ENCODE assay signal across 21 cellular contexts in the genomic region with DNA sequence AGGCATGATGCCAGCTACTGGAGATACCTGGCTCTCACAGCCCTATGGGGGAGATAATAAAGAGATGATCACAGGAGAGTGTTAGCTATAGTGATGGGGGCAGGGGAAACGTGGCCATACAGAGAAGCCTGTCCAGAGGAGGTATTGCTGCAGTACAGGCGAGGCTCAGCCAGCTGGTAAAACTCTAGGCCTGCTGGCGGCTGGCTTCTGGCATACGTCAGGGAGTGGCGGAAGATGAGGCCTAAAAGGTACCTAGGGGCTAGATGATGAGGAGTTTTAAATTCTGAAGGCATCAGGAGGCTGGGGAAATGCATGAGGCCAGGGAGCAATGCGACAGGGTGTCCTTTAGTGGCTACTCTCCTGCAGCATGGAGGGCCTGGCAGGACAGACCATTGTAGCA.
"Had no signal": no experiment of that assay in that cellular context is flagged by ENCODE, and none has a peak within 500 bp of the region (broad histone marks: within the 10 kb centered on the region; RNA-seq: fewer than 3 reads in every experiment).

No MANE protein-coding gene starts in this region.

- H3K4me1 Mint-ChIP-seq: memory B cell; stimulated activated memory B cell treated with anti-CD40 and anti-IgM and Interleukin-4, amounts not matched to agents 10 μg/mL and 1 μg/mL and 100 μg/mL, for 72 hours had no signal

- H3K36me3 ChIP-seq: thoracic aorta, transverse colon had no signal

- H3K27me3 Mint-ChIP-seq: memory B cell; natural killer cell treated with Interleukin-12 subunit alpha and Interleukin-12 subunit beta and Interleukin-15 and Interleukin-18, amount 100 ng/mL, for 72 hours; stimulated activated memory B cell treated with anti-CD40 and anti-IgM and Interleukin-4, amounts not matched to agents 10 μg/mL and 1 μg/mL and 100 μg/mL, for 72 hours had no signal

- H3K27ac Mint-ChIP-seq: memory B cell; natural killer cell treated with Interleukin-12 subunit alpha and Interleukin-12 subunit beta and Interleukin-15 and Interleukin-18, amount 100 ng/mL, for 72 hours; stimulated activated memory B cell treated with anti-CD40 and anti-IgM and Interleukin-4, amounts not matched to agents 10 μg/mL and 1 μg/mL and 100 μg/mL, for 72 hours had no signal

- H3K27me3 ChIP-seq: heart right ventricle, left lung, spleen, stomach, transverse colon had no signal

- H3K27ac ChIP-seq: coronary artery, heart right ventricle, left lung, lower lobe of right lung, spleen, stomach, thoracic aorta, transverse colon had no signal

- ATAC-seq: esophagus mucosa; left lung; lower lobe of right lung; natural killer cell treated with Interleukin-12 subunit alpha and Interleukin-12 subunit beta and Interleukin-15 and Interleukin-18, amount 100 ng/mL, for 72 hours; sciatic nerve; stimulated activated memory B cell treated with anti-CD40 and anti-IgM and Interleukin-4, amounts not matched to agents 10 μg/mL and 1 μg/mL and 100 μg/mL, for 72 hours had no signal

- H3K4me1 ChIP-seq: left lung, lower lobe of right lung, spleen, stomach, transverse colon had no signal

- H3K4me3 Mint-ChIP-seq: memory B cell; natural killer cell treated with Interleukin-12 subunit alpha and Interleukin-12 subunit beta and Interleukin-15 and Interleukin-18, amount 100 ng/mL, for 72 hours; stimulated activated memory B cell treated with anti-CD40 and anti-IgM and Interleukin-4, amounts not matched to agents 10 μg/mL and 1 μg/mL and 100 μg/mL, for 72 hours had no signal

- DNase-seq: effector CD8-positive, alpha-beta T cell; heart right ventricle; hypothalamus; left lung; lower lobe of right lung; midbrain; posterior cingulate gyrus; spleen; stimulated activated CD4-positive, alpha-beta T cell treated with anti-CD3 and anti-CD28 coated beads, Interleukin-15, amount 100 ng/mL, for 24 hours; stimulated activated CD4-positive, alpha-beta T cell treated with anti-CD3 and anti-CD28 coated beads, Interleukin-1b, Interleukin-23, amount 100 ng/mL, for 48 hours; stimulated activated CD4-positive, alpha-beta T cell treated with anti-CD3 and anti-CD28 coated beads, Interleukin-4, amount 100 ng/mL, for 24 hours; stomach; substantia nigra; transverse colon had no signal

- H3K4me3 ChIP-seq: coronary artery, heart right ventricle, left lung, lower lobe of right lung, spleen, stomach, thoracic aorta, transverse colon had no signal
